In genomic region chr17:60514500-60514899, GRCh38 we compare ENCODE assay signal across 21 cellular contexts.
"Had no signal": no experiment of that assay in that cellular context is flagged by ENCODE, and none has a peak within 500 bp of the region (broad histone marks: within the 10 kb centered on the region; RNA-seq: fewer than 3 reads in every experiment).

No MANE protein-coding gene starts in this region.

- H3K27ac ChIP-seq: RWPE1 had no signal

- H3K9me3 ChIP-seq: SK-N-SH had no signal

- ATAC-seq: Panc1, PC-3 had no signal

- DNase-seq: IMR-90, Karpas-422, KG1, MM.1S, NCI-H1092 treated with DMSO at 0.1 percent for 48 hours, NCI-H1436, NCI-H187, NCI-H2029, NCI-H2081 treated with DMSO at 0.1 percent for 48 hours, NCI-H2171, NCI-H226, NCI-H446, NCI-H510A, NCI-H524 treated with DMSO at 0.1 percent for 48 hours, NCI-H69, NCI-H774, PC-3, SHP77, SK-N-SH had no signal

- H3K9ac ChIP-seq: SK-N-SH had no signal

- H3K4me2 ChIP-seq: SK-N-SH had no signal
